Comparison of ENCODE assay signal across 8 cellular contexts in genomic region chrX:48896611-48897011, GRCh38. TPM values are rescaled to one million over a fixed set of nuclear protein-coding genes. Genes with fewer than 3 reads are reported as not detected.
DNase-seq lines count a peak whose midpoint lies in the region; ATAC-seq and TF ChIP-seq lines count a peak whose summit lies in the region.

No MANE protein-coding gene starts in this region.

- peak overlapping the region; percentile 89 for H3K4me3 Mint-ChIP-seq in Caco-2 (ENCODE audit: unreplicated experiment)

- peak overlapping the region; percentile 74 for H3K4me2 ChIP-seq in MM.1S (ENCODE audit: low read depth, low read length)

- H3K27me3 ChIP-seq in Caco-2 (replicated peaks; ENCODE audit: control insufficient read depth, insufficient read depth, low read length) (no peaks in the 10 kb centered on the region), MM.1S (replicated peaks; ENCODE audit: insufficient read depth, low read length) (no peaks in the 10 kb centered on the region), mucosa of stomach (ENCODE audit: control insufficient read depth, insufficient read depth, low read length) (no peaks in the 10 kb centered on the region)

- H3K4me1 ChIP-seq in Caco-2, result no peaks in the 10 kb centered on the region
- H3K4me1 ChIP-seq in MM.1S (ENCODE audit: low read length), result no peaks in the 10 kb centered on the region
- peaks cover 8% of the 10 kb centered on the region for H3K4me1 ChIP-seq in mucosa of stomach (ENCODE audit: control insufficient read depth, insufficient read depth, low read length)

- POLR2A ChIA-PET in Caco-2 (lab: Charles Lee), result interaction anchor here (1.1 kb wide), 1 partner anchor 95 kb away, joined by 7 read pairs; the partner anchor contains the start of gene HDAC6

- H3K79me2 ChIP-seq in MM.1S (ENCODE audit: low read length), result peaks cover 48% of the 10 kb centered on the region

- H3K9me3 ChIP-seq in Caco-2, result no peaks in the 10 kb centered on the region
- no peaks in the 10 kb centered on the region for H3K9me3 ChIP-seq in MM.1S (replicated peaks; ENCODE audit: insufficient read depth, low read length)
- H3K9me3 ChIP-seq in mucosa of stomach (ENCODE audit: control insufficient read depth, low read length), result no peaks in the 10 kb centered on the region

- TF ChIP-seq CTCF in Caco-2 (IDR thresholded peaks at IDR 0.05; ENCODE audit: insufficient read depth in 1 of 2, low read depth in 1 of 2, low read length in 1 of 2, severe bottlenecking in 1 of 2, unreplicated experiment in 1 of 2) (no peak), MM.1S (IDR thresholded peaks at IDR 0.05; ENCODE audit: low read length) (no peak), cardiac fibroblast (IDR thresholded peaks at IDR 0.05; ENCODE audit: low read depth, low read length) (no peak), GM10266 (IDR thresholded peaks at IDR 0.05; ENCODE audit: control insufficient read depth, insufficient read depth, low read depth, missing control alignments) (no peak)

- no peaks in the 10 kb centered on the region for H4K20me1 ChIP-seq in MM.1S (ENCODE audit: insufficient read depth, low read length)

- H3K4me3 ChIP-seq in Caco-2 (ENCODE audit: low read depth, low read length) (peak overlapping the region; percentile 90), MM.1S (ENCODE audit: low read length) (peak overlapping the region; percentile 88), cardiac fibroblast (replicated peaks in 1 of 2; ENCODE audit: low read depth in 2 of 2, low read length in 2 of 2) (peak overlapping the region; percentile 73 to 75), mucosa of stomach (ENCODE audit: low read length) (no peak overlapping the region)

- H3K9ac ChIP-seq in MM.1S (ENCODE audit: low read length), result peak overlapping the region; percentile 95
- H3K9ac ChIP-seq in mucosa of stomach (ENCODE audit: low read length), result peak overlapping the region; percentile 92

- no peak overlapping the region for H2AFZ ChIP-seq in MM.1S (ENCODE audit: low read length)

- H3K27ac Mint-ChIP-seq in Caco-2 (ENCODE audit: unreplicated experiment), result peak overlapping the region; percentile 98

- peak overlapping the region; percentile 98; the same call in 1 of the 2 replicates for H3K27ac ChIP-seq in MM.1S (ENCODE audit: low read length)

- no peaks in the 10 kb centered on the region for H3K27me3 Mint-ChIP-seq in Caco-2 (ENCODE audit: insufficient read depth, unreplicated experiment)

- H3F3A ChIP-seq in MM.1S (ENCODE audit: insufficient read depth, low read length), result peaks cover 4% of the 10 kb centered on the region; the same call in 1 of the 2 replicates

- DNase-seq in Caco-2, result no peak
- DNase-seq in MM.1S, result no peak
- peak; percentile 25 to 43 for DNase-seq in cardiac fibroblast (ENCODE audit: low read depth in 2 of 2)
- no peak for DNase-seq in kidney glomerular epithelial cell (lab: John Stamatoyannopoulos, UW)
- DNase-seq in GM10266 (ENCODE audit: extremely low spot score), result no peak

- ATAC-seq in GM21367 (IDR thresholded peaks at IDR 0.05; ENCODE audit: unreplicated experiment) (no peak), GM18502 (IDR thresholded peaks at IDR 0.05; ENCODE audit: poor library complexity, unreplicated experiment) (no peak)

- H3K4me1 Mint-ChIP-seq in Caco-2 (ENCODE audit: low read depth, unreplicated experiment), result no peaks in the 10 kb centered on the region

- intact Hi-C loops in Caco-2 (cut with micrococcal nuclease; ENCODE audit: unreplicated experiment), result loop anchor here (5.0 kb wide), 2 partner anchors 94 to 146 kb away; partner anchors contain the start of genes HDAC6 and TFE3

- no peaks in the 10 kb centered on the region for H3K9me2 ChIP-seq in MM.1S (replicated peaks; ENCODE audit: insufficient read depth, low read length)

- CTCF ChIA-PET in Caco-2 (lab: Charles Lee), result interaction anchor here (0.6 to 1.6 kb wide), 2 partner anchors 15 to 294 kb away, joined by 4 read pairs; partner anchors contain the start of gene SLC35A2

- no peaks in the 10 kb centered on the region; the same call in 1 of the 2 replicates for H3K36me3 ChIP-seq in Caco-2 (ENCODE audit: control insufficient read depth, insufficient read depth, low read length)
- no peaks in the 10 kb centered on the region for H3K36me3 ChIP-seq in MM.1S (replicated peaks; ENCODE audit: insufficient read depth, low read length)
- no peaks in the 10 kb centered on the region for H3K36me3 ChIP-seq in mucosa of stomach (ENCODE audit: control insufficient read depth, insufficient read depth, low read length)

- BruUV-seq in Caco-2 (replicated peaks; lab: Mats Ljungman, UMichigan), result no TSS peak

- no peaks in the 10 kb centered on the region for H3K9me3 Mint-ChIP-seq in Caco-2 (ENCODE audit: unreplicated experiment)

- peaks cover 30% of the 10 kb centered on the region for H3K36me3 Mint-ChIP-seq in Caco-2 (ENCODE audit: insufficient read depth, unreplicated experiment)

RNA-seq across cellular contexts. Expression of gene TIMM17B, which starts 1.0 kb away (rescaled TPM):
- 82.5 and 90.6 TPM in 2 replicates for total RNA-seq in Caco-2 (2022)

RNA-seq across cellular contexts. Expression of gene PQBP1, which starts 1.1 kb away (rescaled TPM):
- total RNA-seq in Caco-2 (2022), result 111 and 114 TPM in 2 replicates

RNA-seq across cellular contexts. Expression of gene SLC35A2, which starts 14.8 kb away (rescaled TPM):
- 58.8 and 61.4 TPM in 2 replicates for total RNA-seq in Caco-2 (2022)

RNA-seq across cellular contexts. Expression of gene PIM2, which starts 22.2 kb away (rescaled TPM):
- 12.0 and 13.9 TPM in 2 replicates for total RNA-seq in Caco-2 (2022)

Comparison
In these comparisons a context has a peak if more than half of its experiments do, and no peak if none do; other contexts are left out.
1. DNase-seq: peak in cardiac fibroblast (2 of 2); none in Caco-2 (0 of 2), MM.1S (single experiment), kidney glomerular epithelial cell (single experiment) and GM10266 (single experiment).